ENCODE assay signal across 10 cellular contexts in the genomic region with DNA sequence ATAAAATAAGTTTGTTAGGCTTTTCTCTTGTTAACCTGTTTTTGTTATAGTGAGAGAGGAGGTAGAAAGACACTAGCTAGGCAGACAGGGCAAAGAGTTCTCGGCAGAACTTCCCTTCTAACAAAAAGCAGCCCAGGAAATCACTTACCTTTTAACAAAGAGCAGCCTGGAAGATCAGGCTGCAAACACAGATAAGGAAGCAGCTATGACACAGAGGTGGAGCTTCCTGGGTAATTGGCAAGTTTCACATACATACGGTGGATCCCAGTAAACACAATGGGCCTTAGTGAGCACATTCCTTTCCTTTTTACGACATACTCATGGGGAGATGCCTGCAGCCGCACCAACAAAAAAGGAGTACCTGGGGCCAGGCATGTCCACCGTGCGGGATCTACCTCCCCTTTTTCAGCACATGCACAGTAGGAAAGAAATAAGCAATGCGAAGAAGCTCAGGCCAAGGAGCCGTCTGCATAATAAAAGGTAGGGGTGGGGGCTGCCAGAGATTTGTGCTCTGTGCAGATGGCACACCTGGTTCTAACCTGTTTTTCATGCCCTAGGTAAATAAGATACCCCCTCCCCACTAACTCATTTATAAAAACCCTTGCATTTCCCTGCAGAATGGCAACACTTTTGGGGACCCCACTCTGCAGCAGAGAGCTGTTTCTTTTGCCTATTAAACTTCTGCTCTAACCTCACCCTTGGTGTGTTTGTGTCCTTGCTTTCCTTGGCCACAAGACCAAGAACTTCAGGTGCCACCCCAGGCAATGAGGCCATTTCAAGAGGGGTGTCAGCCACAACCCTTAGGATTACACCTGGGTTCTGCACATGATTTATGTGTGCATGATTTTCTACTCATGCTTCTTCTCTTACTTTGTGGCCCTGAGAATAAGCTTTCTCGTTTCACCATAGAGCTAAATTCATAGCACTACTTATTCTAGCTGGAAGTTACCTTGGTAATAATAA. TPM values are rescaled to one million over a fixed set of nuclear protein-coding genes. Genes with fewer than 3 reads are reported as not detected.
DNase-seq lines count a peak whose midpoint lies in the region; ATAC-seq and TF ChIP-seq lines count a peak whose summit lies in the region.
"Had no signal": no experiment of that assay in that cellular context is flagged by ENCODE, and none has a peak within 500 bp of the region (broad histone marks: within the 10 kb centered on the region; RNA-seq: fewer than 3 reads in every experiment).

No MANE protein-coding gene starts in this region.

- no peak overlapping the region for H3K23ac ChIP-seq in neuronal stem cell (ENCODE audit: low read depth, low read length, poor library complexity)

- H3K9me2 ChIP-seq in GM23338 (ENCODE audit: insufficient read depth) = no peaks in the 10 kb centered on the region

- H3K4me2 ChIP-seq in GM23338 (peak overlapping the region; percentile 50), neuronal stem cell (ENCODE audit: insufficient read depth, low read length, poor library complexity, severe bottlenecking) (peak overlapping the region; percentile 47)

- no peak overlapping the region for H4K91ac ChIP-seq in neuronal stem cell (ENCODE audit: low read depth, low read length, poor library complexity)

- no peak overlapping the region for H2BK5ac ChIP-seq in neuronal stem cell (ENCODE audit: low read length)

- POLR2A ChIA-PET in activated CD8-positive, alpha-beta T cell treated with anti-CD3 and anti-CD28 coated beads, Interleukin-2, amount 10 ng/mL, durations not matched to agents 7 days and 5 days (lab: Charles Lee) = no interaction called here

- no peak overlapping the region for H3K18ac ChIP-seq in neuronal stem cell (ENCODE audit: low read length)

- no peaks in the 10 kb centered on the region for H4K20me1 ChIP-seq in GM23338 (replicated peaks; ENCODE audit: insufficient read depth)

- no peak overlapping the region for H3K4ac ChIP-seq in neuronal stem cell (ENCODE audit: low read length)

- peak; percentile 83 for ATAC-seq in GM23338
- no peak for ATAC-seq in activated CD8-positive, alpha-beta T cell treated with anti-CD3 and anti-CD28 coated beads, Interleukin-2, amount 10 ng/mL, durations not matched to agents 7 days and 5 days
- no peak for ATAC-seq in HG03045 (IDR thresholded peaks at IDR 0.05; ENCODE audit: unreplicated experiment)
- ATAC-seq in stimulated activated naive CD8-positive, alpha-beta T cell treated with anti-CD3 and anti-CD28 coated beads, Interleukin-15, amount 100 ng/mL, for 72 hours = no peak
- ATAC-seq: gastrocnemius medialis had no signal

- no peak overlapping the region for H4K8ac ChIP-seq in neuronal stem cell (ENCODE audit: low read depth, low read length)

- no peaks in the 10 kb centered on the region for H3K79me1 ChIP-seq in neuronal stem cell (ENCODE audit: low read depth, low read length)

- H3K4me1 Mint-ChIP-seq in GM23338 = peaks cover 67% of the 10 kb centered on the region
- H3K4me1 Mint-ChIP-seq in activated CD8-positive, alpha-beta T cell treated with anti-CD3 and anti-CD28 coated beads, Interleukin-2, amount 10 ng/mL, durations not matched to agents 7 days and 5 days (ENCODE audit: low read depth) = no peaks in the 10 kb centered on the region
- H3K4me1 Mint-ChIP-seq in stimulated activated naive CD8-positive, alpha-beta T cell treated with anti-CD3 and anti-CD28 coated beads, Interleukin-15, amount 100 ng/mL, for 72 hours = no peaks in the 10 kb centered on the region

- peaks cover 45% of the 10 kb centered on the region for H3K36me3 Mint-ChIP-seq in GM23338 (ENCODE audit: low read depth)
- no peaks in the 10 kb centered on the region for H3K36me3 Mint-ChIP-seq in activated CD8-positive, alpha-beta T cell treated with anti-CD3 and anti-CD28 coated beads, Interleukin-2, amount 10 ng/mL, durations not matched to agents 7 days and 5 days (ENCODE audit: low read depth)

- no peak overlapping the region for H3K14ac ChIP-seq in neuronal stem cell (ENCODE audit: low read length)

- no peak overlapping the region for H3K9ac ChIP-seq in neuronal stem cell (ENCODE audit: low read depth, low read length, poor library complexity)

- no peak overlapping the region for H2AK5ac ChIP-seq in neuronal stem cell (ENCODE audit: low read depth, low read length)

- WGBS in neuronal stem cell (ENCODE audit: extremely low coverage in 2 of 2, insufficient read length in 2 of 2, insufficient replicate concordance in 1 of 2), 2 donors = no CpG with 5 or more reads among the region's 9 CpGs

- no peak overlapping the region for H2BK120ac ChIP-seq in neuronal stem cell (ENCODE audit: low read depth, low read length)

- H3K36me3 ChIP-seq in GM23338 (ENCODE audit: insufficient read depth) = no peaks in the 10 kb centered on the region
- no peaks in the 10 kb centered on the region for H3K36me3 ChIP-seq in neuronal stem cell (replicated peaks in 1 of 2; ENCODE audit: control insufficient read depth in 2 of 2, insufficient read depth in 2 of 2, low read length in 2 of 2)
- H3K36me3 ChIP-seq in tibial artery = no peaks in the 10 kb centered on the region
- H3K36me3 ChIP-seq: gastrocnemius medialis had no signal

- peak overlapping the region; percentile 67 for H3K4me3 Mint-ChIP-seq in GM23338
- H3K4me3 Mint-ChIP-seq in activated CD8-positive, alpha-beta T cell treated with anti-CD3 and anti-CD28 coated beads, Interleukin-2, amount 10 ng/mL, durations not matched to agents 7 days and 5 days = no peak overlapping the region
- H3K4me3 Mint-ChIP-seq in stimulated activated naive CD8-positive, alpha-beta T cell treated with anti-CD3 and anti-CD28 coated beads, Interleukin-15, amount 100 ng/mL, for 72 hours = no peak overlapping the region

- H3K9me3 Mint-ChIP-seq in GM23338 = peaks cover 31% of the 10 kb centered on the region
- no peaks in the 10 kb centered on the region for H3K9me3 Mint-ChIP-seq in activated CD8-positive, alpha-beta T cell treated with anti-CD3 and anti-CD28 coated beads, Interleukin-2, amount 10 ng/mL, durations not matched to agents 7 days and 5 days (ENCODE audit: insufficient read depth)
- H3K9me3 Mint-ChIP-seq in stimulated activated naive CD8-positive, alpha-beta T cell treated with anti-CD3 and anti-CD28 coated beads, Interleukin-15, amount 100 ng/mL, for 72 hours = no peaks in the 10 kb centered on the region

- peak overlapping the region; percentile 99 for H3K27ac Mint-ChIP-seq in GM23338
- no peak overlapping the region for H3K27ac Mint-ChIP-seq in activated CD8-positive, alpha-beta T cell treated with anti-CD3 and anti-CD28 coated beads, Interleukin-2, amount 10 ng/mL, durations not matched to agents 7 days and 5 days
- no peak overlapping the region for H3K27ac Mint-ChIP-seq in stimulated activated naive CD8-positive, alpha-beta T cell treated with anti-CD3 and anti-CD28 coated beads, Interleukin-15, amount 100 ng/mL, for 72 hours

- H3F3A ChIP-seq in GM23338 (replicated peaks; ENCODE audit: low read depth) = peaks cover 5% of the 10 kb centered on the region; the same call in 1 of the 2 replicates

- no peaks in the 10 kb centered on the region for H3K9me3 ChIP-seq in neuronal stem cell (replicated peaks in 1 of 2; ENCODE audit: control insufficient read depth in 2 of 2, insufficient read depth in 1 of 2, low read depth in 1 of 2, low read length in 2 of 2)
- no peaks in the 10 kb centered on the region for H3K9me3 ChIP-seq in tibial artery
- H3K9me3 ChIP-seq: gastrocnemius medialis had no signal

- no peaks in the 10 kb centered on the region; the same call in 1 of the 2 replicates for H3K79me2 ChIP-seq in GM23338 (replicated peaks; ENCODE audit: insufficient read depth)

- no peak overlapping the region for H2BK15ac ChIP-seq in neuronal stem cell (ENCODE audit: low read length)

- CTCF ChIA-PET in activated CD8-positive, alpha-beta T cell treated with anti-CD3 and anti-CD28 coated beads, Interleukin-2, amount 10 ng/mL, durations not matched to agents 7 days and 5 days (lab: Charles Lee) = no interaction called here

- H2BK12ac ChIP-seq in neuronal stem cell (ENCODE audit: low read length) = no peak overlapping the region

- H3K27me3 ChIP-seq in GM23338 (ENCODE audit: insufficient read depth) = no peaks in the 10 kb centered on the region
- H3K27me3 ChIP-seq in neuronal stem cell (ENCODE audit: control insufficient read depth in 3 of 3, insufficient read depth in 3 of 3, low read depth in 1 of 3, low read length in 3 of 3) = no peaks in the 10 kb centered on the region
- H3K27me3 ChIP-seq in tibial artery = no peaks in the 10 kb centered on the region
- H3K27me3 ChIP-seq: gastrocnemius medialis had no signal

- H3K27ac ChIP-seq in GM23338 (ENCODE audit: low read depth) (peak overlapping the region; percentile 98), neuronal stem cell (replicated peaks; ENCODE audit: low read length) (peak overlapping the region; percentile 67), tibial artery (no peak overlapping the region)
- H3K27ac ChIP-seq: gastrocnemius medialis had no signal

- H2AFZ ChIP-seq in GM23338 (no peak overlapping the region), neuronal stem cell (ENCODE audit: low read length) (peak overlapping the region; percentile 84)

- H3K4me3 ChIP-seq in GM23338 (peak overlapping the region; percentile 31), fibroblast of pulmonary artery (replicated peaks; ENCODE audit: low read depth, low read length) (no peak overlapping the region), neuronal stem cell (ENCODE audit: low read length in 2 of 2) (peak overlapping the region in 1 of 2 donors; percentile 13), tibial artery (no peak overlapping the region)
- H3K4me3 ChIP-seq: gastrocnemius medialis had no signal

- H3K4me1 ChIP-seq in GM23338 (ENCODE audit: insufficient read depth) (peaks cover 44% of the 10 kb centered on the region), neuronal stem cell (ENCODE audit: control insufficient read depth in 2 of 2, insufficient read depth in 1 of 2, low read depth in 1 of 2, low read length in 2 of 2) (peaks cover 14 to 15% of the 10 kb centered on the region in 2 donors), tibial artery (no peaks in the 10 kb centered on the region)

- no peak for TF ChIP-seq CTCF in GM23338 (conservative IDR thresholded peaks at IDR 0.05; ENCODE audit: low read depth in 2 of 2)
- TF ChIP-seq CTCF in fibroblast of pulmonary artery (IDR thresholded peaks at IDR 0.05; ENCODE audit: low read length, missing control alignments) = no peak
- TF ChIP-seq CTCF in tibial artery (IDR thresholded peaks at IDR 0.05) = no peak

- intact Hi-C loops in tibial artery (cut with DNase I; ENCODE audit: low total_unique reads) = no loop called here

- peak; percentile 89 for DNase-seq in GM23338 (ENCODE audit: low spot score)
- DNase-seq in RPMI7951 (ENCODE audit: low read depth) = peak; percentile 7
- peak; percentile 73 for DNase-seq in fibroblast of pulmonary artery (ENCODE audit: low read depth)
- no peak for DNase-seq in neuronal stem cell (ENCODE audit: low spot score)
- DNase-seq in activated CD8-positive, alpha-beta T cell treated with anti-CD3 and anti-CD28 coated beads, Interleukin-2, amount 10 ng/mL, durations not matched to agents 7 days and 5 days = no peak
- no peak for DNase-seq in stimulated activated naive CD8-positive, alpha-beta T cell treated with anti-CD3 and anti-CD28 coated beads, Interleukin-15, amount 100 ng/mL, for 72 hours
- no peak for DNase-seq in tibial artery
- DNase-seq: activated CD4-positive, alpha-beta T cell treated with anti-CD3 and anti-CD28 coated beads for 4 hours; gastrocnemius medialis had no signal

- peaks cover 7% of the 10 kb centered on the region for H3K27me3 Mint-ChIP-seq in GM23338 (ENCODE audit: insufficient read depth, low read depth, poor library complexity)
- peaks cover 13% of the 10 kb centered on the region for H3K27me3 Mint-ChIP-seq in activated CD8-positive, alpha-beta T cell treated with anti-CD3 and anti-CD28 coated beads, Interleukin-2, amount 10 ng/mL, durations not matched to agents 7 days and 5 days (ENCODE audit: low read depth)
- peaks cover 7% of the 10 kb centered on the region for H3K27me3 Mint-ChIP-seq in stimulated activated naive CD8-positive, alpha-beta T cell treated with anti-CD3 and anti-CD28 coated beads, Interleukin-15, amount 100 ng/mL, for 72 hours

RNA-seq across cellular contexts. Expression of a gene that starts 26.5 kb away (rescaled TPM):
- 275 and 294 TPM in 2 replicates for total RNA-seq in GM23338 (2014; rRNA removed; shearing (Covaris generic))
- 503 and 541 TPM in 2 replicates for polyA plus RNA-seq in GM23338 (2016; fragmentation: Nextera tagmentation; extraction: Ambion mirVana)
- 343 and 387 TPM in 2 replicates for total RNA-seq in RPMI7951 (2014; rRNA removed; shearing (Covaris generic))
- polyA plus RNA-seq in neuronal stem cell (2013, experiment 1 of 2) = 207 TPM
- 211 TPM for polyA plus RNA-seq in neuronal stem cell (2013, experiment 2 of 2)
- 100 to 1,000 TPM; 179 to 197 TPM for total RNA-seq in activated CD8-positive, alpha-beta T cell treated with anti-CD3 and anti-CD28 coated beads, Interleukin-2, amount 10 ng/mL, durations not matched to agents 7 days and 5 days

RNA-seq across cellular contexts. Expression of a gene that starts 27.0 kb away (rescaled TPM):
- total RNA-seq in GM23338 (2014; rRNA removed; shearing (Covaris generic)) = 13.0 and 20.4 TPM in 2 replicates
- 8.8 and 10.7 TPM in 2 replicates for polyA plus RNA-seq in GM23338 (2016; fragmentation: Nextera tagmentation; extraction: Ambion mirVana)
- 6.1 and 11.8 TPM in 2 replicates for total RNA-seq in RPMI7951 (2014; rRNA removed; shearing (Covaris generic))
- polyA plus RNA-seq in neuronal stem cell (2013, experiment 1 of 2) = 2.2 TPM
- polyA plus RNA-seq in neuronal stem cell (2013, experiment 2 of 2) = 1.9 TPM
- total RNA-seq in activated CD8-positive, alpha-beta T cell treated with anti-CD3 and anti-CD28 coated beads, Interleukin-2, amount 10 ng/mL, durations not matched to agents 7 days and 5 days = 1 to 10 TPM; 7.6 to 8.8 TPM

Comparison
In these comparisons a context has a peak if more than half of its experiments do, and no peak if none do; other contexts are left out.
1. DNase-seq: peak in GM23338 (single experiment), RPMI7951 (single experiment) and fibroblast of pulmonary artery (single experiment); none in neuronal stem cell (single experiment), activated CD8-positive, alpha-beta T cell treated with anti-CD3 and anti-CD28 coated beads, Interleukin-2, amount 10 ng/mL, durations not matched to agents 7 days and 5 days (single experiment), stimulated activated naive CD8-positive, alpha-beta T cell treated with anti-CD3 and anti-CD28 coated beads, Interleukin-15, amount 100 ng/mL, for 72 hours (0 of 2) and tibial artery (0 of 2).
2. H3K27ac ChIP-seq: peak in GM23338 (single experiment) and neuronal stem cell (single experiment); none in tibial artery (0 of 2).